ENCODE assay signal across 12 cellular contexts in genomic region chr13:51000576-51001260, GRCh38.
DNase-seq lines count a peak whose midpoint lies in the region; ATAC-seq and TF ChIP-seq lines count a peak whose summit lies in the region.
"Had no signal": no experiment of that assay in that cellular context is flagged by ENCODE, and none has a peak within 500 bp of the region (broad histone marks: within the 10 kb centered on the region; RNA-seq: fewer than 3 reads in every experiment).

No MANE protein-coding gene starts in this region.

- H3K9me3 Mint-ChIP-seq in nephron (no peaks in the 10 kb centered on the region), progenitor cell of endocrine pancreas (ENCODE audit: low read depth) (no peaks in the 10 kb centered on the region)
- no peaks in the 10 kb centered on the region for H3K9me3 Mint-ChIP-seq in CD4-positive, alpha-beta T cell
- H3K9me3 Mint-ChIP-seq: dendritic cell treated with granulocyte-macrophage colony-stimulating factor and Interleukin-4, amounts not matched to agents 40 ng/mL and 50 ng/mL, for 4 days had no signal

- TF ChIP-seq CTCF in choroid plexus epithelial cell (conservative IDR thresholded peaks at IDR 0.05; ENCODE audit: low read depth, low read length) (no peak), nephron (IDR thresholded peaks at IDR 0.05; ENCODE audit: unreplicated experiment in 3 of 3) (no peak), progenitor cell of endocrine pancreas (IDR thresholded peaks at IDR 0.05; ENCODE audit: unreplicated experiment) (no peak)
- TF ChIP-seq CTCF in CD4-positive, alpha-beta T cell (IDR thresholded peaks at IDR 0.05), result no peak

- no peak overlapping the region for H3K27ac ChIP-seq in CD4-positive, alpha-beta T cell (ENCODE audit: low read depth, low read length)
- H3K27ac ChIP-seq: thoracic aorta had no signal

- H3K27me3 ChIP-seq in CD4-positive, alpha-beta T cell (ENCODE audit: control insufficient read depth, insufficient read depth, low read length), result no peaks in the 10 kb centered on the region

- H3K4me3 Mint-ChIP-seq in nephron (no peak overlapping the region), progenitor cell of endocrine pancreas (ENCODE audit: low read depth) (no peak overlapping the region)
- no peak overlapping the region for H3K4me3 Mint-ChIP-seq in CD4-positive, alpha-beta T cell
- H3K4me3 Mint-ChIP-seq: activated CD8-positive, alpha-beta T cell treated with anti-CD3 and anti-CD28 coated beads, Interleukin-2, amount 10 ng/mL, durations not matched to agents 7 days and 5 days; dendritic cell treated with granulocyte-macrophage colony-stimulating factor and Interleukin-4, amounts not matched to agents 40 ng/mL and 50 ng/mL, for 4 days had no signal

- no peaks in the 10 kb centered on the region for H3K27me3 Mint-ChIP-seq in nephron (ENCODE audit: low read depth)
- peaks cover 18% of the 10 kb centered on the region for H3K27me3 Mint-ChIP-seq in progenitor cell of endocrine pancreas
- H3K27me3 Mint-ChIP-seq in CD4-positive, alpha-beta T cell, result peaks cover 23% of the 10 kb centered on the region

- no peaks in the 10 kb centered on the region for H3K9me3 ChIP-seq in CD4-positive, alpha-beta T cell (ENCODE audit: control insufficient read depth, low read length)
- H3K9me3 ChIP-seq: thoracic aorta had no signal

- CTCF ChIA-PET in CD4-positive, alpha-beta T cell (lab: Charles Lee), result no interaction called here

- H3K4me1 Mint-ChIP-seq in nephron (peaks cover 91% of the 10 kb centered on the region), progenitor cell of endocrine pancreas (ENCODE audit: low read depth) (peaks cover 4% of the 10 kb centered on the region)
- H3K4me1 Mint-ChIP-seq in CD4-positive, alpha-beta T cell (ENCODE audit: low read depth), result no peaks in the 10 kb centered on the region

- no peak overlapping the region for H3K4me3 ChIP-seq in choroid plexus epithelial cell (ENCODE audit: low read depth, low read length)
- H3K4me3 ChIP-seq: thoracic aorta had no signal

- H3K36me3 Mint-ChIP-seq in nephron (ENCODE audit: low read depth) (no peaks in the 10 kb centered on the region), progenitor cell of endocrine pancreas (ENCODE audit: insufficient read depth) (no peaks in the 10 kb centered on the region)
- no peaks in the 10 kb centered on the region for H3K36me3 Mint-ChIP-seq in CD4-positive, alpha-beta T cell (ENCODE audit: low read depth)

- no peak for ATAC-seq in HG03432 (IDR thresholded peaks at IDR 0.05; ENCODE audit: unreplicated experiment)
- no peak for ATAC-seq in GM21423 (IDR thresholded peaks at IDR 0.05; ENCODE audit: unreplicated experiment)
- ATAC-seq in CD4-positive, alpha-beta T cell (ENCODE audit: poor library complexity), result no peak
- ATAC-seq: activated CD8-positive, alpha-beta T cell treated with anti-CD3 and anti-CD28 coated beads, Interleukin-2, amount 10 ng/mL, durations not matched to agents 7 days and 5 days had no signal

- peak; percentile 42 for DNase-seq in ELF-1 (ENCODE audit: low read depth, low spot score)
- DNase-seq in NCI-H2081 treated with DMSO at 0.1 percent for 48 hours (lab: John Stamatoyannopoulos, UW), result peak; percentile 94
- peak; percentile 26 for DNase-seq in choroid plexus epithelial cell (ENCODE audit: low read depth)
- no peak for DNase-seq in progenitor cell of endocrine pancreas (ENCODE audit: low spot score, unreplicated experiment)
- DNase-seq in CD4-positive, alpha-beta T cell, result no peak
- DNase-seq: activated CD8-positive, alpha-beta T cell treated with anti-CD3 and anti-CD28 coated beads, Interleukin-2, amount 10 ng/mL, durations not matched to agents 7 days and 5 days; stimulated activated CD4-positive, alpha-beta T cell treated with anti-CD3 and anti-CD28 coated beads, Interleukin-12 subunit alpha, Interleukin-12 subunit beta, amount 100 ng/mL, for 4 hours had no signal

- intact Hi-C loops in CD4-positive, alpha-beta T cell (cut with DNase I, micrococcal nuclease), result no loop called here

- H3K27ac Mint-ChIP-seq in nephron (peak overlapping the region; percentile 71 to 89 (median 80)), progenitor cell of endocrine pancreas (no peak overlapping the region)
- H3K27ac Mint-ChIP-seq in CD4-positive, alpha-beta T cell, result no peak overlapping the region
- H3K27ac Mint-ChIP-seq: activated CD8-positive, alpha-beta T cell treated with anti-CD3 and anti-CD28 coated beads, Interleukin-2, amount 10 ng/mL, durations not matched to agents 7 days and 5 days; dendritic cell treated with granulocyte-macrophage colony-stimulating factor and Interleukin-4, amounts not matched to agents 40 ng/mL and 50 ng/mL, for 4 days had no signal

- POLR2A ChIA-PET in CD4-positive, alpha-beta T cell (lab: Charles Lee), result no interaction called here

Comparison
In these comparisons a context has a peak if more than half of its experiments do, and no peak if none do; other contexts are left out.
1. DNase-seq: peak in ELF-1 (single experiment), NCI-H2081 treated with DMSO at 0.1 percent for 48 hours (single experiment) and choroid plexus epithelial cell (single experiment); none in progenitor cell of endocrine pancreas (single experiment) and CD4-positive, alpha-beta T cell (0 of 10).
2. H3K27ac Mint-ChIP-seq: peak in nephron (3 of 3); none in progenitor cell of endocrine pancreas (single experiment) and CD4-positive, alpha-beta T cell (single experiment).